Comparison of ENCODE assay signal across 17 cellular contexts in the genomic region with DNA sequence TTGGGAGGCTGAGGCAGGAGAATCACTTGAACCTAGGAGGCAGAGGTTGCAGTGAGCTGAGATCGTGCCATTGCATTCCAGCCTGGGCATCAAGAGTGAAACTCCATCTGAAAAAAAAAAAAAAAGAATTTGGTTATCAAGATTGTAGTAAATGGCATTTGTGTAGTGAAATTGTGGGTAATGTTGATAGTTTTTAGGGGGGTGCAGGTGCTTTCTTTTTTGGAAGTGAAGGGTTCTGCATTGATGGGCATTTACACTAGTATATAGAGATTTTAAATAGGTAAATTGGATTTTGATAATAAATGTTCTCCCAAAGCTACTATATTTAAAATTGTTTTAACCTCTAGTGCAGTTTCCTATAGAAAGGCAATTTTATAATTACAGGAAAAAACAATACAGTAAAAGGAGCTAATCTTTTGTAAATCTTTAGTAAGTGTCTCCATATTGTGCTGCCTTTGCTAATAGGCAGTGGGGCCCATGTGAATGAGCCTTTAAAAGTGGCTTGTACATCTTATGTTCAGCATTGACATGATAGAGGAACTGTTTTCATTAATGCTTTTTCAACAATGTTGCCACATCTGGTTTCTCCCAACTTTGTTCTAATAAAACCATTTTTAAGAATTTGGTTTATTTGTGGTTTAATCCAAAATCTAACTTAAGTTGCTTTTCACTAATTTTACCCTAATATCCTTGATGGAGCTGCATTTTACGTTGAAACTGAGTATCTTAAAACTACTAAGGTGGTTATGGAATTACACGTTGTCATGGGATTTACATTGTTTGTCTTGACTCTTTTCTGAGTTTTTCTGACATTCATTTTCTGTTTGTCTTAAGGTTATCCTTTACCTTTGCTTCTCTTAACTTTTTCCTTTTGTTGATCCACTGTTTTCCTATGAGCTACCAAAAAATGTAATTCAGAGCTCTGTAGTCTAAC. TPM values are rescaled to one million over a fixed set of nuclear protein-coding genes. Genes with fewer than 3 reads are reported as not detected.
DNase-seq lines count a peak whose midpoint lies in the region; ATAC-seq and TF ChIP-seq lines count a peak whose summit lies in the region.
"Had no signal": no experiment of that assay in that cellular context is flagged by ENCODE, and none has a peak within 500 bp of the region (broad histone marks: within the 10 kb centered on the region; RNA-seq: fewer than 3 reads in every experiment).

No MANE protein-coding gene starts in this region.

- H3K4me3 ChIP-seq in HEK293 (ENCODE audit: low read depth, low read length): no peak overlapping the region
- H3K4me3 ChIP-seq in ascending aorta: peak overlapping the region; percentile 15 to 19
- no peak overlapping the region for H3K4me3 ChIP-seq in trophoblast cell (ENCODE audit: low read depth, low read length)
- H3K4me3 ChIP-seq: Peyer's patch, skin epidermis had no signal

- no peaks in the 10 kb centered on the region for H3K27me3 Mint-ChIP-seq in activated CD4-positive, alpha-beta T cell treated with anti-CD3 and anti-CD28 coated beads for 36 hours

- no peak for DNase-seq in activated CD4-positive, alpha-beta T cell treated with anti-CD3 and anti-CD28 coated beads for 36 hours
- DNase-seq in activated CD4-positive, alpha-beta T cell treated with anti-CD3 and anti-CD28 coated beads for 4 hours: no peak
- DNase-seq in ascending aorta (ENCODE audit: low spot score in 2 of 2) (no peak), trophoblast cell (no peak), NCI-H2107 treated with DMSO at 0.1 percent for 48 hours (lab: John Stamatoyannopoulos, UW; ENCODE audit: unreplicated experiment) (no peak), putamen (ENCODE audit: low spot score) (no peak)
- DNase-seq: 8988T, H7, heart right ventricle, KBM-7, Peyer's patch, T-helper 9 cell had no signal

- H3K36me3 ChIP-seq in HEK293 (ENCODE audit: control insufficient read depth in 2 of 2, insufficient read depth in 1 of 2, low read length in 2 of 2) (peaks cover 0 to 8% of the 10 kb centered on the region in 2 experiments; a peak in 2 of 3 replicates), ascending aorta (no peaks in the 10 kb centered on the region), trophoblast cell (ENCODE audit: control insufficient read depth in 1 of 2, insufficient read depth in 2 of 2, low read length in 2 of 2) (peaks cover 0 to 2% of the 10 kb centered on the region in 2 experiments)
- H3K36me3 ChIP-seq: Peyer's patch had no signal

- H3K27ac Mint-ChIP-seq in activated CD4-positive, alpha-beta T cell treated with anti-CD3 and anti-CD28 coated beads for 36 hours: peak overlapping the region; percentile 26

- no peak overlapping the region for H3K27ac ChIP-seq in HEK293 (ENCODE audit: extremely low read depth, low read depth, low read length)
- H3K27ac ChIP-seq in ascending aorta: peak overlapping the region in 1 of 2 donors; percentile 43
- no peak overlapping the region for H3K27ac ChIP-seq in trophoblast cell (ENCODE audit: low read depth, low read length)
- H3K27ac ChIP-seq: heart right ventricle, Peyer's patch, skin epidermis had no signal

- H3K4me1 ChIP-seq in HEK293 (ENCODE audit: control insufficient read depth, insufficient read depth, low read length) (peaks cover 71% of the 10 kb centered on the region), ascending aorta (peaks cover 9 to 66% of the 10 kb centered on the region in 2 donors), trophoblast cell (ENCODE audit: control insufficient read depth in 1 of 2, insufficient read depth in 2 of 2, low read length in 2 of 2) (peaks cover 8% of the 10 kb centered on the region in 2 experiments)

- H2BK120ac ChIP-seq in trophoblast cell (ENCODE audit: insufficient read depth, low read length, poor library complexity): no peak overlapping the region

- no peaks in the 10 kb centered on the region for H3K79me1 ChIP-seq in trophoblast cell (ENCODE audit: low read length)

- no peak for ATAC-seq in activated CD4-positive, alpha-beta T cell treated with anti-CD3 and anti-CD28 coated beads for 36 hours
- no peak for ATAC-seq in GM21576 (IDR thresholded peaks at IDR 0.05; ENCODE audit: unreplicated experiment)
- ATAC-seq: esophagus mucosa, heart right ventricle had no signal

- peak overlapping the region; percentile 97 for H3K4ac ChIP-seq in trophoblast cell (ENCODE audit: low read depth, low read length)

- no peak overlapping the region for H2AK5ac ChIP-seq in trophoblast cell (ENCODE audit: low read length)

- H3K4me2 ChIP-seq in trophoblast cell (ENCODE audit: low read length): no peak overlapping the region

- no peak overlapping the region for H4K91ac ChIP-seq in trophoblast cell (ENCODE audit: low read depth, low read length)

- H3K23ac ChIP-seq in trophoblast cell (ENCODE audit: low read length): no peak overlapping the region

- peaks cover 30% of the 10 kb centered on the region for H3K79me2 ChIP-seq in trophoblast cell (ENCODE audit: control insufficient read depth, insufficient read depth, low read length, poor library complexity)

- H2BK12ac ChIP-seq in trophoblast cell (ENCODE audit: low read length): no peak overlapping the region

- POLR2A ChIA-PET in activated CD4-positive, alpha-beta T cell treated with anti-CD3 and anti-CD28 coated beads for 36 hours (lab: Charles Lee): interaction anchor here (0.7 to 1.7 kb wide), 4 partner anchors 9 to 18 kb away, joined by 4 to 15 read pairs (median 11); partner anchors contain the start of gene MATR3
- POLR2A ChIA-PET in HEK293 (lab: Yijun Ruan, JAX): interaction anchor here (1.0 to 2.5 kb wide), 3 partner anchors 11 to 37 kb away, joined by 3 to 21 read pairs (median 5); partner anchors contain the start of genes MATR3 and PAIP2

- H4K8ac ChIP-seq in trophoblast cell (ENCODE audit: low read depth, low read length): no peak overlapping the region

- no peak overlapping the region for H2BK5ac ChIP-seq in trophoblast cell (ENCODE audit: low read depth, low read length, poor library complexity)

- H2AFZ ChIP-seq in trophoblast cell (ENCODE audit: insufficient read depth, low read length, poor library complexity): no peak overlapping the region

- H4K12ac ChIP-seq in trophoblast cell (ENCODE audit: low read depth, low read length): no peak overlapping the region

- H3K18ac ChIP-seq in trophoblast cell (ENCODE audit: low read length): no peak overlapping the region

- H3K14ac ChIP-seq in trophoblast cell (ENCODE audit: low read length): no peak overlapping the region

- H3K9ac ChIP-seq in trophoblast cell (ENCODE audit: low read length): no peak overlapping the region

- H3K9me3 ChIP-seq in HEK293 (ENCODE audit: control insufficient read depth, insufficient read depth, low read depth, low read length) (no peaks in the 10 kb centered on the region), ascending aorta (no peaks in the 10 kb centered on the region), trophoblast cell (ENCODE audit: insufficient read depth, low read depth, low read length) (no peaks in the 10 kb centered on the region)
- H3K9me3 ChIP-seq: heart right ventricle, Peyer's patch had no signal

- H3K27me3 ChIP-seq in ascending aorta (no peaks in the 10 kb centered on the region), trophoblast cell (ENCODE audit: insufficient read depth, low read length) (no peaks in the 10 kb centered on the region)
- H3K27me3 ChIP-seq: heart right ventricle, Peyer's patch had no signal

- H3K36me3 Mint-ChIP-seq in activated CD4-positive, alpha-beta T cell treated with anti-CD3 and anti-CD28 coated beads for 36 hours (ENCODE audit: low read depth): peaks cover 33% of the 10 kb centered on the region

- no peak overlapping the region for H3K4me3 Mint-ChIP-seq in activated CD4-positive, alpha-beta T cell treated with anti-CD3 and anti-CD28 coated beads for 36 hours

- intact Hi-C loops in activated CD4-positive, alpha-beta T cell treated with anti-CD3 and anti-CD28 coated beads for 36 hours (cut with DNase I, micrococcal nuclease): no loop called here
- intact Hi-C loops in ascending aorta (cut with DNase I): no loop called here

- CTCF ChIA-PET in activated CD4-positive, alpha-beta T cell treated with anti-CD3 and anti-CD28 coated beads for 36 hours (lab: Charles Lee): interaction anchor here (0.5 to 2.5 kb wide), 13 partner anchors 8 to 487 kb away, joined by 3 to 9 read pairs (median 4); partner anchors contain the start of genes MATR3 and PAIP2
- CTCF ChIA-PET in HEK293 (lab: Yijun Ruan, JAX): interaction anchor here (0.6 to 1.6 kb wide), 5 partner anchors 11 to 121 kb away, joined by 3 to 6 read pairs (median 4); partner anchors contain the start of gene PAIP2

- TF ChIP-seq CTCF in HEK293 (tag by site-specific recombination; IDR thresholded peaks at IDR 0.05) (no peak), ascending aorta (IDR thresholded peaks at IDR 0.05) (no peak)

- H3K9me3 Mint-ChIP-seq in activated CD4-positive, alpha-beta T cell treated with anti-CD3 and anti-CD28 coated beads for 36 hours (ENCODE audit: low read depth): no peaks in the 10 kb centered on the region
- H3K9me3 Mint-ChIP-seq: neural crest cell had no signal

- no CpG with 5 or more reads among the region's 3 CpGs for WGBS in trophoblast cell (ENCODE audit: extremely low coverage, insufficient coverage, insufficient read length)

- peaks cover 94% of the 10 kb centered on the region for H3K4me1 Mint-ChIP-seq in activated CD4-positive, alpha-beta T cell treated with anti-CD3 and anti-CD28 coated beads for 36 hours

TF ChIP-seq in HEK293, 187 proteins besides CTCF, POLR2A, EP300 and RAD21 (continues in another document):
- TF ChIP-seq ZNF623 (tag by site-specific recombination; IDR thresholded peaks at IDR 0.05) (no peak), ZNF600 (tag by site-specific recombination; IDR thresholded peaks at IDR 0.05) (peak; percentile 94), ZFP69B (tag by site-specific recombination; IDR thresholded peaks at IDR 0.05) (peak; percentile 96), ZNF830 (tag by site-specific recombination; IDR thresholded peaks at IDR 0.05; ENCODE audit: low read depth) (no peak), OSR2 (tag by site-specific recombination; IDR thresholded peaks at IDR 0.05) (no peak; the same call in 1 of the 2 replicates)
- TF ChIP-seq, protein P1, sequence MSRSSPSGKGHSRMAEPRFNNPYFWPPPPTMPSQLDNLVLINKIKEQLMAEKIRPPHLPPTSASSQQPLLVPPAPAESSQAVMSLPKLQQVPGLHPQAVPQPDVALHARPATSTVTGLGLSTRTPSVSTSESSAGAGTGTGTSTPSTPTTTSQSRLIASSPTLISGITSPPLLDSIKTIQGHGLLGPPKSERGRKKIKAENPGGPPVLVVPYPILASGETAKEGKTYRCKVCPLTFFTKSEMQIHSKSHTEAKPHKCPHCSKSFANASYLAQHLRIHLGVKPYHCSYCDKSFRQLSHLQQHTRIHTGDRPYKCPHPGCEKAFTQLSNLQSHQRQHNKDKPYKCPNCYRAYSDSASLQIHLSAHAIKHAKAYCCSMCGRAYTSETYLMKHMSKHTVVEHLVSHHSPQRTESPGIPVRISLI (tag by site-specific recombination; IDR thresholded peaks at IDR 0.05): peak; percentile 58; the same call in 1 of the 2 replicates

RNA-seq across cellular contexts. Expression of gene MATR3, which starts 11.1 kb away (rescaled TPM):
- total RNA-seq in activated CD4-positive, alpha-beta T cell treated with anti-CD3 and anti-CD28 coated beads for 36 hours: 100 to 1,000 TPM; 113 to 133 TPM
- total RNA-seq in ascending aorta: 58.8 TPM
- 164 and 185 TPM in 2 replicates for polyA plus RNA-seq in trophoblast cell (2013)

RNA-seq across cellular contexts. Expression of gene PAIP2, which starts 37.0 kb away (rescaled TPM):
- 100 to 1,000 TPM; 101 to 126 TPM for total RNA-seq in activated CD4-positive, alpha-beta T cell treated with anti-CD3 and anti-CD28 coated beads for 36 hours
- 27.6 TPM for total RNA-seq in ascending aorta
- 156 and 175 TPM in 2 replicates for polyA plus RNA-seq in trophoblast cell (2013)

Comparison
In these comparisons a context has a peak if more than half of its experiments do, and no peak if none do; other contexts are left out.
1. H3K4me3 ChIP-seq: peak in ascending aorta (2 of 2); none in HEK293 (single experiment) and trophoblast cell (single experiment).